ENCODE assay signal across 8 cellular contexts in genomic region chr3:186241910-186242821, GRCh38.
A peak's percentile ranks its signal among the peaks of the same experiment; 100 is the strongest.
DNase-seq lines count a peak whose midpoint lies in the region; ATAC-seq and TF ChIP-seq lines count a peak whose summit lies in the region.

No MANE protein-coding gene starts in this region.

- peaks cover 4% of the 10 kb centered on the region; the same call in 1 of the 2 replicates for H3K4me1 ChIP-seq in iPS DF 6.9 (ENCODE audit: control insufficient read depth, insufficient read depth, low read length)

- H3K9me3 ChIP-seq in iPS DF 6.9 (ENCODE audit: control insufficient read depth, insufficient read depth, low read length), result no peaks in the 10 kb centered on the region

- DNase-seq in ELF-1 (ENCODE audit: low read depth, low spot score) (peak; percentile 90), HS-27A (ENCODE audit: low read depth) (peak; percentile 63), SIG-M5 (lab: John Stamatoyannopoulos, UW) (peak; percentile 86), astrocyte of the spinal cord (ENCODE audit: low read depth, low spot score) (peak; percentile 64), iPS DF 6.9 (ENCODE audit: low read depth, low spot score) (peak; percentile 75), SKM-1 (lab: John Stamatoyannopoulos, UW; ENCODE audit: unreplicated experiment) (no peak)

- no peaks in the 10 kb centered on the region for H3K36me3 ChIP-seq in iPS DF 6.9 (ENCODE audit: control insufficient read depth, insufficient read depth, low read length)

- WGBS in iPS DF 6.9 (ENCODE audit: insufficient coverage, insufficient read length), result no CpG with 5 or more reads among the region's 21 CpGs

- in situ Hi-C loops in astrocyte of the spinal cord (cut with HindIII; ENCODE audit: low sequenced_read_pairs), result no loop called here

- H3K27ac ChIP-seq in iPS DF 6.9 (ENCODE audit: low read length) (no peak overlapping the region), skin epidermis (peak overlapping the region in 3 of 21 experiments; percentile 8 to 27 (median 18))

- TF ChIP-seq CTCF in astrocyte of the spinal cord (IDR thresholded peaks at IDR 0.05; ENCODE audit: low read depth, low read length), result peak; percentile 68

- no peak overlapping the region for H3K4me3 ChIP-seq in astrocyte of the spinal cord (ENCODE audit: low read depth, low read length)
- H3K4me3 ChIP-seq in iPS DF 6.9 (ENCODE audit: low read length), result no peak overlapping the region
- H3K4me3 ChIP-seq in skin epidermis, result peak overlapping the region in 5 of 7 experiments; percentile 3 to 35 (median 10)

- H3K27me3 ChIP-seq in iPS DF 6.9 (ENCODE audit: control insufficient read depth, insufficient read depth, low read length), result no peaks in the 10 kb centered on the region

- peak; percentile 66 for ATAC-seq in GM21447 (IDR thresholded peaks at IDR 0.05; ENCODE audit: unreplicated experiment)

Comparison
In these comparisons a context has a peak if more than half of its experiments do, and no peak if none do; other contexts are left out.
1. H3K4me3 ChIP-seq: peak in skin epidermis (5 of 7); none in astrocyte of the spinal cord (single experiment) and iPS DF 6.9 (single experiment).